In the genomic region with DNA sequence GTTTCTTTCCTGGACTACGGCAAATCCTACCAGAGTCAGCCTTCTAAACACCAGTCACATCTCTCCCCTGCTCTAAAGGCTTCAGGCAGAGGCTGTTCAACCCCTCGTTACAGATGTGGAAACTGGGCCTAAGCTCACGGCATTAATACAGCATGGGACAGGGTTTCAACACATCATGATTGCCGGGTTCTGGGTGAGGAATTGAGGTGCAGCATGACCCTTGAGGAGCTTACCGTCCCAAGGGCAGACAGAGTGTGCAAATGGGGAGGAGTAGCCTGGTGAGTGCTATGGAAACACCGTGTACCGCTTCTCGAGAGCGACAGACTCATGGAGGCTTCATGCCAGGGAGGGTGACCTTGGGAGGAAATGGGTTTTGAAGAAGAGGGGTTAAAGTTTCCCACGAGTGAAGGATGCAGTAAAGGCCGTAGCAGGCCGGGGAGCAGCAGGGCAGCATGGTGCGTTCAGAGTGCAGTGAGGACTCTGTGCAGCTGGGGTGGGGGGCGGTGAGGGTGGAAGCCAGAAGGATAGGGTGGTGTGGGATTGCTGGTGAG, we compare ENCODE assay signal across 2 cellular contexts.
TF ChIP-seq lines count a peak whose summit lies in the region.

No MANE protein-coding gene starts in this region.

TF ChIP-seq in liver, 16 proteins besides CTCF, POLR2A, EP300 and RAD21:
- TF ChIP-seq EGR1 (IDR thresholded peaks at IDR 0.05; ENCODE audit: low read depth in 2 of 2), result no peak
- TF ChIP-seq RXRA (IDR thresholded peaks at IDR 0.05), result no peak

TF ChIP-seq in HepG2, 621 proteins besides CTCF, POLR2A, EP300 and RAD21:
- TF ChIP-seq HCFC1 (IDR thresholded peaks at IDR 0.05; ENCODE audit: low read depth, low read length), result no peak
- TF ChIP-seq RNF2 (conservative IDR thresholded peaks at IDR 0.05; ENCODE audit: low read depth), result no peak
- no peak for TF ChIP-seq ZC3H4 (CRISPR knock-in tag; IDR thresholded peaks at IDR 0.05; ENCODE audit: borderline replicate concordance)
- TF ChIP-seq ZNF747 (CRISPR knock-in tag; IDR thresholded peaks at IDR 0.05; ENCODE audit: borderline replicate concordance), result no peak
- no peak for TF ChIP-seq ZSCAN20 (CRISPR knock-in tag; IDR thresholded peaks at IDR 0.05; ENCODE audit: borderline replicate concordance)
- no peak for TF ChIP-seq HOXA7 (CRISPR knock-in tag; IDR thresholded peaks at IDR 0.05)
- no peak for TF ChIP-seq ZNF674 (CRISPR knock-in tag; IDR thresholded peaks at IDR 0.05; ENCODE audit: low read depth)
- TF ChIP-seq ZNF687 (CRISPR knock-in tag; IDR thresholded peaks at IDR 0.05), result no peak
- TF ChIP-seq, protein P1, sequence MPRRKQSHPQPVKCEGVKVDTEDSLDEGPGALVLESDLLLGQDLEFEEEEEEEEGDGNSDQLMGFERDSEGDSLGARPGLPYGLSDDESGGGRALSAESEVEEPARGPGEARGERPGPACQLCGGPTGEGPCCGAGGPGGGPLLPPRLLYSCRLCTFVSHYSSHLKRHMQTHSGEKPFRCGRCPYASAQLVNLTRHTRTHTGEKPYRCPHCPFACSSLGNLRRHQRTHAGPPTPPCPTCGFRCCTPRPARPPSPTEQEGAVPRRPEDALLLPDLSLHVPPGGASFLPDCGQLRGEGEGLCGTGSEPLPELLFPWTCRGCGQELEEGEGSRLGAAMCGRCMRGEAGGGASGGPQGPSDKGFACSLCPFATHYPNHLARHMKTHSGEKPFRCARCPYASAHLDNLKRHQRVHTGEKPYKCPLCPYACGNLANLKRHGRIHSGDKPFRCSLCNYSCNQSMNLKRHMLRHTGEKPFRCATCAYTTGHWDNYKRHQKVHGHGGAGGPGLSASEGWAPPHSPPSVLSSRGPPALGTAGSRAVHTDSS (CRISPR knock-in tag; conservative IDR thresholded peaks at IDR 0.05), result no peak
- TF ChIP-seq, protein P2, sequence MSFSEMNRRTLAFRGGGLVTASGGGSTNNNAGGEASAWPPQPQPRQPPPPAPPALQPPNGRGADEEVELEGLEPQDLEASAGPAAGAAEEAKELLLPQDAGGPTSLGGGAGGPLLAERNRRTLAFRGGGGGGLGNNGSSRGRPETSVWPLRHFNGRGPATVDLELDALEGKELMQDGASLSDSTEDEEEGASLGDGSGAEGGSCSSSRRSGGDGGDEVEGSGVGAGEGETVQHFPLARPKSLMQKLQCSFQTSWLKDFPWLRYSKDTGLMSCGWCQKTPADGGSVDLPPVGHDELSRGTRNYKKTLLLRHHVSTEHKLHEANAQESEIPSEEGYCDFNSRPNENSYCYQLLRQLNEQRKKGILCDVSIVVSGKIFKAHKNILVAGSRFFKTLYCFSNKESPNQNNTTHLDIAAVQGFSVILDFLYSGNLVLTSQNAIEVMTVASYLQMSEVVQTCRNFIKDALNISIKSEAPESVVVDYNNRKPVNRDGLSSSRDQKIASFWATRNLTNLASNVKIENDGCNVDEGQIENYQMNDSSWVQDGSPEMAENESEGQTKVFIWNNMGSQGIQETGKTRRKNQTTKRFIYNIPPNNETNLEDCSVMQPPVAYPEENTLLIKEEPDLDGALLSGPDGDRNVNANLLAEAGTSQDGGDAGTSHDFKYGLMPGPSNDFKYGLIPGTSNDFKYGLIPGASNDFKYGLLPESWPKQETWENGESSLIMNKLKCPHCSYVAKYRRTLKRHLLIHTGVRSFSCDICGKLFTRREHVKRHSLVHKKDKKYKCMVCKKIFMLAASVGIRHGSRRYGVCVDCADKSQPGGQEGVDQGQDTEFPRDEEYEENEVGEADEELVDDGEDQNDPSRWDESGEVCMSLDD (CRISPR knock-in tag; IDR thresholded peaks at IDR 0.05; ENCODE audit: borderline replicate concordance), result no peak
- no peak for TF ChIP-seq ZNF530 (CRISPR knock-in tag; IDR thresholded peaks at IDR 0.05; ENCODE audit: low read depth)
- no peak for TF ChIP-seq IRF9 (CRISPR knock-in tag; IDR thresholded peaks at IDR 0.05; ENCODE audit: borderline replicate concordance)
- no peak for TF ChIP-seq TRIM24 (CRISPR knock-in tag; IDR thresholded peaks at IDR 0.05)
- no peak for TF ChIP-seq MAFK (conservative IDR thresholded peaks at IDR 0.05 in 1 of 2, IDR thresholded peaks at IDR 0.05 in 1 of 2; ENCODE audit: low read length in 2 of 2)
- TF ChIP-seq ZNF572 (CRISPR knock-in tag; IDR thresholded peaks at IDR 0.05), result no peak
- no peak for TF ChIP-seq ZNF24 (IDR thresholded peaks at IDR 0.05)
